In the genomic region with DNA sequence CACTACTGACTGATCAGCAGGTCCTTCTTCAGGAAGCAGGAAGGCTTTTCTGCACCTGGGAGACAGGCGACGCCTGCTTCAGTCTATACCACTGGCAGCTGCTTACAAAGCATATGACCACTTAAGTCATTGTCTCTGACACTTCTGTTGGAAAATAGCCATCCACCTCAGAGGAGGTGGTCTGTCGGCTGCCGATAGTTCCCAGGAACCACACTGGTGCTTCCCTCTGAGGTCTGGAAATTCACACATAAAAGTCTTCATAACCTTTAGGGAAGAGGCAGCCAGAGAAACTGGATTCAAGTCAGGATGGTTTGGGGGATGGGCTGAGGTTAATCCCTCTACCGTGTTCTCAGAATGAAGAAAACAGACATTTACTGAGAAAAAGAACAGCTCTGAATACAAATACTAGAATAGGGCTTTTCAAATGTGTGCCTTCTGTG, we compare ENCODE assay signal across 13 cellular contexts. TPM values are rescaled to one million over a fixed set of nuclear protein-coding genes. Genes with fewer than 3 reads are reported as not detected.
DNase-seq lines count a peak whose midpoint lies in the region; TF ChIP-seq lines count a peak whose summit lies in the region.
"Had no signal": no experiment of that assay in that cellular context is flagged by ENCODE, and none has a peak within 500 bp of the region (broad histone marks: within the 10 kb centered on the region; RNA-seq: fewer than 3 reads in every experiment).

No MANE protein-coding gene starts in this region.

- no peak overlapping the region for H2AFZ ChIP-seq in mesenchymal stem cell (ENCODE audit: low read depth, low read length)

- 0 out of 2 replicates have a peak overlapping the region, but pooled peaks have one; percentile 27 for H3K27ac ChIP-seq in HUES6 (ENCODE audit: low read depth, low read length)
- H3K27ac ChIP-seq in SJSA1: peak overlapping the region; percentile 50
- peak overlapping the region; percentile 79 for H3K27ac ChIP-seq in mesenchymal stem cell (ENCODE audit: low read length, poor library complexity, severe bottlenecking)

- no peak overlapping the region for H2BK120ac ChIP-seq in mesenchymal stem cell (ENCODE audit: low read depth, low read length)

- H2BK15ac ChIP-seq in mesenchymal stem cell (ENCODE audit: low read depth, poor library complexity, severe bottlenecking): no peak overlapping the region

- H3K4me3 ChIP-seq in HUES6 (ENCODE audit: low read depth, low read length): no peak overlapping the region
- no peak overlapping the region for H3K4me3 ChIP-seq in SJSA1
- no peak overlapping the region for H3K4me3 ChIP-seq in mesenchymal stem cell (ENCODE audit: insufficient read depth in 1 of 2, low read depth in 1 of 2, low read length in 2 of 2)
- H3K4me3 ChIP-seq: esophagus muscularis mucosa, upper lobe of right lung had no signal

- H4K91ac ChIP-seq in mesenchymal stem cell (ENCODE audit: low read length): no peak overlapping the region

- no peaks in the 10 kb centered on the region for H3K79me1 ChIP-seq in mesenchymal stem cell (replicated peaks; ENCODE audit: low read length, poor library complexity, severe bottlenecking)

- no peak overlapping the region for H3K14ac ChIP-seq in mesenchymal stem cell (ENCODE audit: low read length in 2 of 2)

- H3K36me3 ChIP-seq in HUES6 (ENCODE audit: control insufficient read depth, insufficient read depth, low read length) (no peaks in the 10 kb centered on the region), SJSA1 (no peaks in the 10 kb centered on the region), mesenchymal stem cell (ENCODE audit: control insufficient read depth in 1 of 2, insufficient read depth in 2 of 2, low read depth in 1 of 2, low read length in 2 of 2) (no peaks in the 10 kb centered on the region)
- H3K36me3 ChIP-seq: esophagus muscularis mucosa, upper lobe of right lung had no signal

- 50% methylated on average over 4 of the region's 5 CpGs for WGBS in mesenchymal stem cell

- no peak overlapping the region for H4K8ac ChIP-seq in mesenchymal stem cell (ENCODE audit: low read length)

- peak overlapping the region; percentile 44 for H2AK5ac ChIP-seq in mesenchymal stem cell (ENCODE audit: low read length, severe bottlenecking)

- H2BK5ac ChIP-seq in mesenchymal stem cell (ENCODE audit: low read depth, low read length, poor library complexity, severe bottlenecking): peak overlapping the region; percentile 95

- peak overlapping the region in 1 of 2 experiments; percentile 37 for H3K18ac ChIP-seq in mesenchymal stem cell (ENCODE audit: low read depth in 1 of 2, low read length in 2 of 2)

- no peaks in the 10 kb centered on the region for H3K9me3 ChIP-seq in HUES6 (ENCODE audit: control insufficient read depth, insufficient read depth, low read depth, low read length)
- no peaks in the 10 kb centered on the region for H3K9me3 ChIP-seq in SJSA1 (replicated peaks)
- no peaks in the 10 kb centered on the region for H3K9me3 ChIP-seq in mesenchymal stem cell (ENCODE audit: control insufficient read depth, low read length)
- H3K9me3 ChIP-seq: esophagus muscularis mucosa, upper lobe of right lung had no signal

- peak overlapping the region; percentile 2 to 82 for H2BK12ac ChIP-seq in mesenchymal stem cell (ENCODE audit: low read length in 2 of 2)

- H3K27me3 ChIP-seq in HUES6 (ENCODE audit: control insufficient read depth, insufficient read depth, low read length) (no peaks in the 10 kb centered on the region), SJSA1 (replicated peaks) (no peaks in the 10 kb centered on the region), mesenchymal stem cell (ENCODE audit: control insufficient read depth in 1 of 2, insufficient read depth in 1 of 2, low read length in 2 of 2) (no peaks in the 10 kb centered on the region)
- H3K27me3 ChIP-seq: esophagus muscularis mucosa, upper lobe of right lung had no signal

- H3K4me1 ChIP-seq in HUES6 (ENCODE audit: control insufficient read depth, insufficient read depth, low read length): peaks cover 22% of the 10 kb centered on the region
- H3K4me1 ChIP-seq in SJSA1 (replicated peaks): peaks cover 46% of the 10 kb centered on the region
- peaks cover 21% of the 10 kb centered on the region for H3K4me1 ChIP-seq in mesenchymal stem cell (ENCODE audit: control insufficient read depth, insufficient read depth, low read depth, low read length)

- H3K23ac ChIP-seq in mesenchymal stem cell (ENCODE audit: low read length in 2 of 2): no peak overlapping the region

- DNase-seq in A172 (ENCODE audit: low spot score) (peak; percentile 61), SJSA1 (ENCODE audit: low read depth in 1 of 2, low spot score in 2 of 2) (no peak), mesenchymal stem cell (peak; percentile 48), HEK293T (ENCODE audit: extremely low spot score) (no peak), LoVo (ENCODE audit: low spot score) (no peak), amniotic stem cell (lab: John Stamatoyannopoulos, UW) (no peak)
- DNase-seq in activated naive CD4-positive, alpha-beta T cell (lab: John Stamatoyannopoulos, UW): no peak
- DNase-seq: amygdala, NCI-H446 treated with DMSO at 0.1 percent for 48 hours, T-helper 1 cell, upper lobe of right lung had no signal

- CTCF ChIA-PET in HEK293T (lab: Yijun Ruan, JAX): interaction anchor here (1.3 to 1.4 kb wide), 2 partner anchors 10 to 15 kb away, joined by 5 to 7 read pairs; a partner anchor contains a TSS

- H3K4ac ChIP-seq in mesenchymal stem cell (ENCODE audit: low read depth in 1 of 2, low read length in 2 of 2): peak overlapping the region in 1 of 2 experiments; percentile 0

- H3K4me2 ChIP-seq in mesenchymal stem cell (ENCODE audit: low read length, poor library complexity, severe bottlenecking): no peak overlapping the region

- H3K9ac ChIP-seq in HUES6 (ENCODE audit: low read length) (peak overlapping the region; percentile 29), mesenchymal stem cell (ENCODE audit: low read length) (peak overlapping the region; percentile 9)

- POLR2A ChIA-PET in HEK293T (lab: Yijun Ruan, JAX): interaction anchor here (0.6 to 3.0 kb wide), 6 partner anchors 16 to 262 kb away, joined by 3 to 31 read pairs (median 6); a partner anchor contains a TSS

TF ChIP-seq in HEK293T, 16 proteins besides CTCF, POLR2A, EP300 and RAD21:
- TF ChIP-seq, protein P1, sequence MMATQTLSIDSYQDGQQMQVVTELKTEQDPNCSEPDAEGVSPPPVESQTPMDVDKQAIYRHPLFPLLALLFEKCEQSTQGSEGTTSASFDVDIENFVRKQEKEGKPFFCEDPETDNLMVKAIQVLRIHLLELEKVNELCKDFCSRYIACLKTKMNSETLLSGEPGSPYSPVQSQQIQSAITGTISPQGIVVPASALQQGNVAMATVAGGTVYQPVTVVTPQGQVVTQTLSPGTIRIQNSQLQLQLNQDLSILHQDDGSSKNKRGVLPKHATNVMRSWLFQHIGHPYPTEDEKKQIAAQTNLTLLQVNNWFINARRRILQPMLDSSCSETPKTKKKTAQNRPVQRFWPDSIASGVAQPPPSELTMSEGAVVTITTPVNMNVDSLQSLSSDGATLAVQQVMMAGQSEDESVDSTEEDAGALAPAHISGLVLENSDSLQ (IDR thresholded peaks at IDR 0.05): no peak

RNA-seq across cellular contexts. Expression of a gene that starts 15.6 kb away (rescaled TPM):
- 1,029 and 1,161 TPM in 2 replicates for total RNA-seq in A172 (2014; rRNA removed; shearing (Covaris generic))
- total RNA-seq in SJSA1 (2014; rRNA removed; shearing (Covaris generic)): 735 and 762 TPM in 2 replicates
- polyA plus RNA-seq in mesenchymal stem cell (2013, experiment 1 of 2): 196 TPM
- polyA plus RNA-seq in mesenchymal stem cell (2013, experiment 2 of 2): 205 TPM

RNA-seq across cellular contexts. Expression of a gene that starts 47.9 kb away (rescaled TPM):
- 32.3 and 34.2 TPM in 2 replicates for total RNA-seq in A172 (2014; rRNA removed; shearing (Covaris generic))
- 29.0 and 45.7 TPM in 2 replicates for total RNA-seq in SJSA1 (2014; rRNA removed; shearing (Covaris generic))
- polyA plus RNA-seq in mesenchymal stem cell (2013, experiment 1 of 2): 58.9 TPM
- 59.0 TPM for polyA plus RNA-seq in mesenchymal stem cell (2013, experiment 2 of 2)

Comparison
In these comparisons a context has a peak if more than half of its experiments do, and no peak if none do; other contexts are left out.
1. DNase-seq: peak in A172 (single experiment) and mesenchymal stem cell (single experiment); none in SJSA1 (0 of 2), activated naive CD4-positive, alpha-beta T cell (0 of 4), HEK293T (single experiment), LoVo (single experiment) and amniotic stem cell (single experiment).
2. H3K27ac ChIP-seq: peak in every context shown above with its lines; median percentile 79 in mesenchymal stem cell; 50 in SJSA1; 27 in HUES6.